In the genomic region with DNA sequence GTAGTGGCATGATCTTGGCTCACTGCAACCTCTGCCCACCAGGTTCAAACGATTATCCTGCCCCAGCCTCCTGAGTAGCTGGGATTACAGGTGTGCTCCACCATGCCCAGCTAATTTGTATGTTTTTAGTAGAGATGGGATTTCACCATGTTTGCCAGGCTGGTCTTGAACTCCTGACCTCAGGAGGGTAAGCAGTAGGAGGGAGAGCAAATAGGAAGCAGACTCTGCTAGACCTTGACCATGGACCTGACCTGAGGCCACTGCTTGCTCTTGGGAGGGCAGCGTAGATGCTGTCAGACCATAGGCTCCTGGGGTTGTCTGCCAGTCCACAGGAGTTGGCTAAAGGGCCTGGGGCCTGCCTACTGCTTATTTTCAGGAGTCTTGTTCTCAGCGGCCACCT, we compare ENCODE assay signal across 1 cellular context.
TF ChIP-seq lines count a peak whose summit lies in the region.

No MANE protein-coding gene starts in this region.

TF ChIP-seq in IMR-90, 13 proteins besides CTCF, POLR2A, EP300 and RAD21:
- no peak for TF ChIP-seq NFE2L2 (IDR thresholded peaks at IDR 0.05; ENCODE audit: low read depth, low read length)
